Comparison of ENCODE assay signal across 14 cellular contexts in genomic region chr5:96302174-96302738, GRCh38.
DNase-seq lines count a peak whose midpoint lies in the region; ATAC-seq and TF ChIP-seq lines count a peak whose summit lies in the region.
"Had no signal": no experiment of that assay in that cellular context is flagged by ENCODE, and none has a peak within 500 bp of the region (broad histone marks: within the 10 kb centered on the region; RNA-seq: fewer than 3 reads in every experiment).

No MANE protein-coding gene starts in this region.

- in situ Hi-C loops in HAP-1 (cut with MboI; ENCODE audit: low sequenced_read_pairs) = no loop called here

- peaks cover 9% of the 10 kb centered on the region; the same call in 1 of the 2 replicates for H3K9me3 ChIP-seq in HAP-1
- H3K9me3 ChIP-seq in spleen = peaks cover 0 to 56% (median 41%) of the 10 kb centered on the region in 8 donors
- H3K9me3 ChIP-seq: BE2C had no signal

- intact Hi-C loops in spleen (cut with DNase I; ENCODE audit: low total_unique reads) = no loop called here

- ATAC-seq in GM19328 (IDR thresholded peaks at IDR 0.05; ENCODE audit: unreplicated experiment) = no peak
- ATAC-seq: A549 had no signal

- H3K36me3 ChIP-seq in HAP-1 (replicated peaks) = no peaks in the 10 kb centered on the region
- no peaks in the 10 kb centered on the region for H3K36me3 ChIP-seq in spleen
- H3K36me3 ChIP-seq: BE2C had no signal

- no peak for TF ChIP-seq CTCF in spleen (IDR thresholded peaks at IDR 0.05 in 8 of 11, conservative IDR thresholded peaks at IDR 0.05 in 3 of 11)

- H3K4me3 ChIP-seq in HAP-1 (no peak overlapping the region), spleen (no peak overlapping the region)
- H3K4me3 ChIP-seq: A549 had no signal

- no peak for TF ChIP-seq POLR2A in spleen (IDR thresholded peaks at IDR 0.05)

- 81 to 91% (median 84%) methylated on average over 4 of the region's 4 CpGs for WGBS in spleen, 5 donors

- H3K27me3 ChIP-seq in HAP-1 (ENCODE audit: low read depth) (no peaks in the 10 kb centered on the region), spleen (replicated peaks in 1 of 7) (no peaks in the 10 kb centered on the region)
- H3K27me3 ChIP-seq: BE2C had no signal

- H3K4me1 ChIP-seq in HAP-1 (peaks cover 7% of the 10 kb centered on the region; the same call in 1 of the 2 replicates), spleen (peaks cover 0 to 3% (median 0%) of the 10 kb centered on the region in 6 donors)
- H3K4me1 ChIP-seq: BE2C had no signal

- H3K27ac ChIP-seq in spleen = no peak overlapping the region
- H3K27ac ChIP-seq: A549, C4-2B had no signal

- DNase-seq in HAP-1 (ENCODE audit: low spot score in 2 of 2) (peak; percentile 14 to 23), MV-4-11 (lab: John Stamatoyannopoulos, UW) (peak; percentile 11), iPS DF 19.7 (ENCODE audit: low read depth, low spot score) (peak; percentile 64), NCI-H2171 treated with DMSO at 0.1 percent for 48 hours (lab: John Stamatoyannopoulos, UW) (no peak), spleen (no peak)
- DNase-seq: BE2C; CD4-positive, alpha-beta memory T cell; DMS153; DMS79 treated with DMSO at 0.1 percent for 48 hours; EL; GDM1 had no signal

Comparison
In these comparisons a context has a peak if more than half of its experiments do, and no peak if none do; other contexts are left out.
1. DNase-seq: peak in HAP-1 (2 of 2), MV-4-11 (single experiment) and iPS DF 19.7 (single experiment); none in NCI-H2171 treated with DMSO at 0.1 percent for 48 hours (single experiment) and spleen (single experiment).